In the genomic region with DNA sequence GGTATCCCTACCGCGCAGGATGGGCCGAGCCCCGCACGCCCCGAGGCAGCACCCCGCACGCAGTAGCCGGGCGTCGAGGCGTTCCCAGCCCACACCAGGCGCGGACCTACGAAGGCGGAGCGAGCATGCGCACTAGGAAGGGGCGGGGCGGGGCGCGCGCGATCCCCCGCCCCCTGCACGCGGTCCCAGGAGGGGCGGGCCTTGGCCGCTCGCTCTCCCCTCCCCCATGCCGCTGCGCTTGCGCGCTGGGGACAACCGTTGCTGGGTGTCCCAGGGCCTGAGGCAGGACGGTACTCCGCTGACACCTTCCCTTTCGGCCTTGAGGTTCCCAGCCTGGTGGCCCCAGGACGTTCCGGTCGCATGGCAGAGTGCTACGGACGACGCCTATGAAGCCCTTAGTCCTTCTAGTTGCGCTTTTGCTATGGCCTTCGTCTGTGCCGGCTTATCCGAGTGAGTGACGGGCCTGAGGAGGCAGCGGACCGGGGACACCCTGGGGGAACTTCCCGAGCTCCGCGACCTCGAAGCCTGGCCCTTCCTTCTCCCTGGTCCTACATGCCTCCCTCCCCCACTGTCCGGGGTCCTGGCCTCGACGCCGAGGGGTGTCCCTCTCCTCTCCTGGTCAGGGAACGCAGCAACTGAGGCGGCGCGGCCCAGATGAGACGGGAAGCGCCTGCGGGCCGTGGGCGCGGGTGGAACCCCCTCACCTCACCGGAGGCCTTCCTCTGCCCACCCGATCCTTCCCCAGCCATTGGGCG, we compare ENCODE assay signal across 8 cellular contexts. TPM values are rescaled to one million over a fixed set of nuclear protein-coding genes. Genes with fewer than 3 reads are reported as not detected.
DNase-seq lines count a peak whose midpoint lies in the region; ATAC-seq and TF ChIP-seq lines count a peak whose summit lies in the region.

A gene (plus strand): TSS at position 258 of the 755 bp plus-strand sequence. CDS start 129 bp downstream, at position 387.

- CTCF ChIA-PET in CD8-positive, alpha-beta T cell (lab: Charles Lee) = no interaction called here
- CTCF ChIA-PET in Calu3 (lab: Charles Lee) = no interaction called here

- peak; percentile 8 to 58 (median 37) for DNase-seq in CD8-positive, alpha-beta T cell
- peak; percentile 11 for DNase-seq in activated CD4-positive, alpha-beta T cell treated with anti-CD3 and anti-CD28 coated beads, Interleukin-2, amount 50 U/mL, for 1 hour
- DNase-seq in effector memory CD8-positive, alpha-beta T cell = peak in 1 of 3 experiments; percentile 11
- DNase-seq in natural killer cell (peak; percentile 21), substantia nigra (lab: John Stamatoyannopoulos, UW) (peak in 26 of 49 donors; percentile 3 to 60 (median 22)), NCI-H2029 treated with DMSO at 0.1 percent for 48 hours (lab: John Stamatoyannopoulos, UW) (no peak), Calu3 (no peak)
- no peak for DNase-seq in NK-92 treated with Interleukin-12 subunit alpha and Interleukin-12 subunit beta, amount 100 ng/mL, for 24 hours (lab: John Stamatoyannopoulos, UW)

- POLR2A ChIA-PET in CD8-positive, alpha-beta T cell (lab: Charles Lee) = no interaction called here

- no peaks in the 10 kb centered on the region for H3K4me1 Mint-ChIP-seq in CD8-positive, alpha-beta T cell (ENCODE audit: low read depth)
- H3K4me1 Mint-ChIP-seq in effector memory CD8-positive, alpha-beta T cell (ENCODE audit: low read depth in 2 of 2) = no peaks in the 10 kb centered on the region
- H3K4me1 Mint-ChIP-seq in natural killer cell (no peaks in the 10 kb centered on the region), Calu3 (ENCODE audit: low read depth, unreplicated experiment) (no peaks in the 10 kb centered on the region)

- no TSS peak for BruUV-seq in Calu3 (replicated peaks; lab: Mats Ljungman, UMichigan)

- peaks cover 10% of the 10 kb centered on the region for H3K27me3 Mint-ChIP-seq in CD8-positive, alpha-beta T cell (ENCODE audit: low read depth)
- H3K27me3 Mint-ChIP-seq in effector memory CD8-positive, alpha-beta T cell = peaks cover 20 to 23% of the 10 kb centered on the region in 2 donors
- peaks cover 11 to 28% of the 10 kb centered on the region in 2 donors for H3K27me3 Mint-ChIP-seq in natural killer cell (ENCODE audit: low read depth in 2 of 2)
- H3K27me3 Mint-ChIP-seq in Calu3 (ENCODE audit: unreplicated experiment) = peaks cover 13% of the 10 kb centered on the region

- no peaks in the 10 kb centered on the region for H3K9me3 Mint-ChIP-seq in CD8-positive, alpha-beta T cell
- H3K9me3 Mint-ChIP-seq in effector memory CD8-positive, alpha-beta T cell = no peaks in the 10 kb centered on the region
- H3K9me3 Mint-ChIP-seq in natural killer cell (no peaks in the 10 kb centered on the region), Calu3 (ENCODE audit: low read depth, unreplicated experiment) (no peaks in the 10 kb centered on the region)

- no peaks in the 10 kb centered on the region for H3K27me3 ChIP-seq in CD8-positive, alpha-beta T cell (ENCODE audit: insufficient read depth, low read length)

- H3K27ac Mint-ChIP-seq in CD8-positive, alpha-beta T cell = no peak within 1 kb of the TSS
- H3K27ac Mint-ChIP-seq in effector memory CD8-positive, alpha-beta T cell = peak within 1 kb of the TSS; percentile 55
- no peak within 1 kb of the TSS for H3K27ac Mint-ChIP-seq in natural killer cell
- no peak within 1 kb of the TSS for H3K27ac Mint-ChIP-seq in Calu3 (ENCODE audit: unreplicated experiment)

- no peaks in the 10 kb centered on the region for H3K4me1 ChIP-seq in CD8-positive, alpha-beta T cell (ENCODE audit: insufficient read depth, low read length)

- ATAC-seq in CD8-positive, alpha-beta T cell = no peak
- ATAC-seq in effector memory CD8-positive, alpha-beta T cell (replicated peaks) = peak; percentile 37
- peak; percentile 27 to 92 (median 86) for ATAC-seq in natural killer cell

- no peak within 1 kb of the TSS for H3K27ac ChIP-seq in CD8-positive, alpha-beta T cell (ENCODE audit: low read depth, low read length)
- no peak within 1 kb of the TSS for H3K27ac ChIP-seq in substantia nigra (ENCODE audit: low read depth, low read length, poor library complexity, severe bottlenecking)

- intact Hi-C loops in CD8-positive, alpha-beta T cell (cut with DNase I, micrococcal nuclease) = no loop called here
- intact Hi-C loops in natural killer cell (cut with micrococcal nuclease) = no loop called here
- intact Hi-C loops in Calu3 (cut with micrococcal nuclease; ENCODE audit: unreplicated experiment) = no loop called here

- no peak within 1 kb of the TSS for H3K4me3 ChIP-seq in CD8-positive, alpha-beta T cell (ENCODE audit: low read depth, low read length)

- TF ChIP-seq CTCF in CD8-positive, alpha-beta T cell (IDR thresholded peaks at IDR 0.05) = no peak
- TF ChIP-seq CTCF in natural killer cell (IDR thresholded peaks at IDR 0.05) (no peak), Calu3 (IDR thresholded peaks at IDR 0.05; ENCODE audit: unreplicated experiment) (no peak)

- no peaks in the 10 kb centered on the region for H3K36me3 Mint-ChIP-seq in CD8-positive, alpha-beta T cell
- H3K36me3 Mint-ChIP-seq in effector memory CD8-positive, alpha-beta T cell (ENCODE audit: insufficient read depth) = no peaks in the 10 kb centered on the region
- H3K36me3 Mint-ChIP-seq in natural killer cell (no peaks in the 10 kb centered on the region), Calu3 (ENCODE audit: insufficient read depth, unreplicated experiment) (no peaks in the 10 kb centered on the region)

- no peaks in the 10 kb centered on the region for H3K36me3 ChIP-seq in CD8-positive, alpha-beta T cell (ENCODE audit: insufficient read depth, low read length)

- no peaks in the 10 kb centered on the region for H3K9me3 ChIP-seq in CD8-positive, alpha-beta T cell (ENCODE audit: low read length)

- H3K4me3 Mint-ChIP-seq in CD8-positive, alpha-beta T cell = no peak within 1 kb of the TSS
- H3K4me3 Mint-ChIP-seq in effector memory CD8-positive, alpha-beta T cell = peak within 1 kb of the TSS; percentile 23 to 43
- peak within 1 kb of the TSS; percentile 58 for H3K4me3 Mint-ChIP-seq in natural killer cell
- H3K4me3 Mint-ChIP-seq in Calu3 (ENCODE audit: low read depth, unreplicated experiment) = no peak within 1 kb of the TSS

RNA-seq across cellular contexts. Expression of the gene that starts here (rescaled TPM):
- not detected for total RNA-seq in CD8-positive, alpha-beta T cell
- under 1 TPM in 1 of 3 donors, not detected in 2; 0.43 TPM for total RNA-seq in natural killer cell
- not detected in 2 replicates for total RNA-seq in Calu3 (2022)

Comparison
In these comparisons a context has a peak if more than half of its experiments do, and no peak if none do; other contexts are left out.
1. Peak in DNase-seq in CD8-positive, alpha-beta T cell; RNA of the gene not detected or under 1 TPM.
2. Peak in DNase-seq and ATAC-seq in natural killer cell; RNA of the gene not detected or under 1 TPM.
3. DNase-seq: peak in activated CD4-positive, alpha-beta T cell treated with anti-CD3 and anti-CD28 coated beads, Interleukin-2, amount 50 U/mL, for 1 hour (single experiment) and substantia nigra (26 of 49); none in NK-92 treated with Interleukin-12 subunit alpha and Interleukin-12 subunit beta, amount 100 ng/mL, for 24 hours (single experiment), NCI-H2029 treated with DMSO at 0.1 percent for 48 hours (single experiment) and Calu3 (single experiment).
4. H3K27ac Mint-ChIP-seq: peak in effector memory CD8-positive, alpha-beta T cell (2 of 2); none in CD8-positive, alpha-beta T cell (single experiment), natural killer cell (0 of 2) and Calu3 (single experiment).
5. H3K4me3 Mint-ChIP-seq: peak in effector memory CD8-positive, alpha-beta T cell (2 of 2) and natural killer cell (single experiment); none in CD8-positive, alpha-beta T cell (single experiment) and Calu3 (single experiment).